Comparison of ENCODE assay signal across 9 cellular contexts in genomic region chr11:111379500-111380136, GRCh38. TPM values are rescaled to one million over a fixed set of nuclear protein-coding genes. Genes with fewer than 3 reads are reported as not detected.
A peak's percentile ranks its signal among the peaks of the same experiment; 100 is the strongest.
DNase-seq lines count a peak whose midpoint lies in the region; ATAC-seq and TF ChIP-seq lines count a peak whose summit lies in the region.
"Had no signal": no experiment of that assay in that cellular context is flagged by ENCODE, and none has a peak within 500 bp of the region (broad histone marks: within the 10 kb centered on the region; RNA-seq: fewer than 3 reads in every experiment).

No MANE protein-coding gene starts in this region.

- H3K36me3 ChIP-seq in right atrium auricular region: no peaks in the 10 kb centered on the region
- H3K36me3 ChIP-seq in subcutaneous abdominal adipose tissue (ENCODE audit: control insufficient read depth in 5 of 5, insufficient read depth in 5 of 5, low read length in 5 of 5): no peaks in the 10 kb centered on the region
- no peaks in the 10 kb centered on the region for H3K36me3 ChIP-seq in osteoblast (ENCODE audit: insufficient read depth, low read length)

- H3K4me2 ChIP-seq in osteoblast (ENCODE audit: insufficient read depth, low read length): no peak overlapping the region

- H3K9ac ChIP-seq in subcutaneous abdominal adipose tissue (ENCODE audit: low read length in 5 of 5): no peak overlapping the region

- H3K9me3 ChIP-seq in right atrium auricular region (no peaks in the 10 kb centered on the region), subcutaneous abdominal adipose tissue (ENCODE audit: control insufficient read depth in 5 of 5, low read length in 5 of 5) (no peaks in the 10 kb centered on the region), osteoblast (ENCODE audit: low read depth, low read length) (no peaks in the 10 kb centered on the region)

- CTCF ChIA-PET in activated CD8-positive, alpha-beta memory T cell treated with anti-CD3 and anti-CD28 coated beads, Interleukin-2, amount 10 ng/mL, durations not matched to agents 7 days and 5 days (lab: Charles Lee): interaction anchor here (1.3 to 2.2 kb wide), 3 partner anchors 10 to 67 kb away, joined by 3 to 9 read pairs (median 6); no protein-coding TSS in a partner anchor

- peaks cover 37% of the 10 kb centered on the region for H3K4me1 Mint-ChIP-seq in activated CD8-positive, alpha-beta memory T cell treated with anti-CD3 and anti-CD28 coated beads, Interleukin-2, amount 10 ng/mL, durations not matched to agents 7 days and 5 days

- TF ChIP-seq CTCF in right atrium auricular region (IDR thresholded peaks at IDR 0.05) (no peak), osteoblast (IDR thresholded peaks at IDR 0.05; ENCODE audit: extremely low read depth, low read depth, low read length) (no peak)

- H3K4me3 ChIP-seq in right atrium auricular region (peak overlapping the region in 1 of 2 donors; percentile 16), subcutaneous abdominal adipose tissue (ENCODE audit: low read depth in 1 of 5, low read length in 5 of 5) (peak overlapping the region in 3 of 5 donors; percentile 32 to 42 (median 42)), osteoblast (ENCODE audit: insufficient read depth, low read length) (no peak overlapping the region)

- H2AFZ ChIP-seq in osteoblast (ENCODE audit: low read length): no peak overlapping the region

- H3K27me3 ChIP-seq in right atrium auricular region (no peaks in the 10 kb centered on the region), subcutaneous abdominal adipose tissue (ENCODE audit: control insufficient read depth in 5 of 5, insufficient read depth in 4 of 5, low read length in 5 of 5) (peaks cover 0 to 6% (median 0%) of the 10 kb centered on the region in 5 donors), osteoblast (ENCODE audit: insufficient read depth, low read length) (no peaks in the 10 kb centered on the region)

- DNase-seq in Right ventricle myocardium superior: no peak
- no peak for DNase-seq in right atrium auricular region (ENCODE audit: low spot score)
- DNase-seq in activated CD8-positive, alpha-beta memory T cell treated with anti-CD3 and anti-CD28 coated beads, Interleukin-2, amount 10 ng/mL, durations not matched to agents 7 days and 5 days: no peak
- DNase-seq in osteoblast (ENCODE audit: insufficient read length, low spot score, missing footprints): no peak
- no peak for DNase-seq in DMS79 treated with DMSO at 0.1 percent for 48 hours (lab: John Stamatoyannopoulos, UW)
- no peak for DNase-seq in left lobe of liver (ENCODE audit: low spot score)

- H3K4me3 Mint-ChIP-seq in activated CD8-positive, alpha-beta memory T cell treated with anti-CD3 and anti-CD28 coated beads, Interleukin-2, amount 10 ng/mL, durations not matched to agents 7 days and 5 days: peak overlapping the region; percentile 64

- H3K27ac Mint-ChIP-seq in activated CD8-positive, alpha-beta memory T cell treated with anti-CD3 and anti-CD28 coated beads, Interleukin-2, amount 10 ng/mL, durations not matched to agents 7 days and 5 days: peak overlapping the region; percentile 83

- no peaks in the 10 kb centered on the region for H3K79me2 ChIP-seq in osteoblast (ENCODE audit: insufficient read depth, low read length)

- no peaks in the 10 kb centered on the region for H4K20me1 ChIP-seq in osteoblast (ENCODE audit: insufficient read depth, low read length)

- H3K4me1 ChIP-seq in right atrium auricular region (peaks cover 0 to 12% of the 10 kb centered on the region in 2 donors), subcutaneous abdominal adipose tissue (ENCODE audit: control insufficient read depth in 5 of 5, insufficient read depth in 5 of 5, low read length in 5 of 5) (peaks cover 0 to 16% (median 8%) of the 10 kb centered on the region in 5 donors), osteoblast (ENCODE audit: insufficient read depth, low read length) (no peaks in the 10 kb centered on the region)

- intact Hi-C loops in Right ventricle myocardium superior (cut with DNase I): no loop called here

- no peaks in the 10 kb centered on the region for H3K36me3 Mint-ChIP-seq in activated CD8-positive, alpha-beta memory T cell treated with anti-CD3 and anti-CD28 coated beads, Interleukin-2, amount 10 ng/mL, durations not matched to agents 7 days and 5 days

- H3K27ac ChIP-seq in right atrium auricular region (no peak overlapping the region), subcutaneous abdominal adipose tissue (ENCODE audit: low read depth, low read length) (no peak overlapping the region), osteoblast (ENCODE audit: low read depth, low read length) (no peak overlapping the region)

- H3K27me3 Mint-ChIP-seq in activated CD8-positive, alpha-beta memory T cell treated with anti-CD3 and anti-CD28 coated beads, Interleukin-2, amount 10 ng/mL, durations not matched to agents 7 days and 5 days: peaks cover 17% of the 10 kb centered on the region

- ATAC-seq in Right ventricle myocardium superior (ENCODE audit: poor library complexity): peak; percentile 29
- ATAC-seq in HG03060 (IDR thresholded peaks at IDR 0.05; ENCODE audit: low read depth, unreplicated experiment): peak; percentile 30
- no peak for ATAC-seq in activated CD8-positive, alpha-beta memory T cell treated with anti-CD3 and anti-CD28 coated beads, Interleukin-2, amount 10 ng/mL, durations not matched to agents 7 days and 5 days
- no peak for ATAC-seq in left lobe of liver

- no peaks in the 10 kb centered on the region for H3K9me3 Mint-ChIP-seq in activated CD8-positive, alpha-beta memory T cell treated with anti-CD3 and anti-CD28 coated beads, Interleukin-2, amount 10 ng/mL, durations not matched to agents 7 days and 5 days (ENCODE audit: low read depth)

RNA-seq across cellular contexts. Expression of gene POU2AF1, which starts 0.5 kb away (rescaled TPM):
- total RNA-seq in Right ventricle myocardium superior (0.27 TPM), right atrium auricular region (1 to 10 TPM in 1 of 2 donors, under 1 TPM in 1; 0.11 to 1.6 TPM), osteoblast (not detected in 2 replicates), left lobe of liver (0.38 TPM)
- 1 to 10 TPM; 2.9 to 7.4 TPM for total RNA-seq in activated CD8-positive, alpha-beta memory T cell treated with anti-CD3 and anti-CD28 coated beads, Interleukin-2, amount 10 ng/mL, durations not matched to agents 7 days and 5 days
- total RNA-seq: Daoy had no signal

Comparison
In these comparisons a context has a peak if more than half of its experiments do, and no peak if none do; other contexts are left out.
1. ATAC-seq: peak in Right ventricle myocardium superior (single experiment) and HG03060 (single experiment); none in activated CD8-positive, alpha-beta memory T cell treated with anti-CD3 and anti-CD28 coated beads, Interleukin-2, amount 10 ng/mL, durations not matched to agents 7 days and 5 days (single experiment) and left lobe of liver (single experiment).